In the genomic region with DNA sequence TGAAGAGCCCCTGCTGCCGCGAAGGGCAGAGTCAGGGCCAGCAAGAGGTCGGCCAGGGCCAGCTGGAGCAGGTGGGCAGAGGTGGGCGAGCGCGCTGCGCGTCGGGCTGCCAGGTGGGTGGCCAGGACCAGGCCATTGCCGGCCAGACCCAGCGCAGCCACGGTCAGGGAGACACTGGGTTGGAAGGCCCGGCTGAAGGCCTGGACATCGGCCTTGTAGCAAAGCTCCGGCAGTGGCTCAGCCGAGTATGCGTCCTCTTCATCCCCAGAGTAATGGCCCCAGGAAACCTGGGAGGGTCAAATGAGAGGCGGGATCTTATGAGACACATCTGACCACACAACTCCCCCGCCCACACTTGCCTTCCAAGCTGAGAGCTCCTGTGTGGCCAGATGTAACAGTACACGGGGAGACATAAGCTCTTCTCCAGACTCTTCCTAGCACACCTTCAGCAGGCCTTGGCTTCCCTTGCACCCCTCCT, we compare ENCODE assay signal across 8 cellular contexts. TPM values are rescaled to one million over a fixed set of nuclear protein-coding genes. Genes with fewer than 3 reads are reported as not detected.
A peak's percentile ranks its signal among the peaks of the same experiment; 100 is the strongest.
DNase-seq lines count a peak whose midpoint lies in the region; ATAC-seq and TF ChIP-seq lines count a peak whose summit lies in the region.

No MANE protein-coding gene starts in this region.

- H3K27me3 ChIP-seq in Loucy (ENCODE audit: insufficient read depth, low read length, poor library complexity, severe bottlenecking) (no peaks in the 10 kb centered on the region), duodenal mucosa (ENCODE audit: control insufficient read depth in 1 of 2, insufficient read depth in 2 of 2, low read length in 2 of 2) (peaks cover 17 to 32% of the 10 kb centered on the region in 2 donors), neural cell (ENCODE audit: insufficient read depth, low read depth, low read length) (no peaks in the 10 kb centered on the region)

- CTCF ChIA-PET in activated CD4-positive, alpha-beta memory T cell treated with anti-CD3 and anti-CD28 coated beads, Interleukin-2, amount 10 ng/mL, durations not matched to agents 7 days and 5 days (lab: Charles Lee): interaction anchor here (0.7 to 4.8 kb wide), 6 partner anchors 8 to 140 kb away, joined by 3 to 62 read pairs (median 3); a partner anchor contains a TSS

- no peak overlapping the region for H3K27ac Mint-ChIP-seq in activated CD4-positive, alpha-beta memory T cell treated with anti-CD3 and anti-CD28 coated beads, Interleukin-2, amount 10 ng/mL, durations not matched to agents 7 days and 5 days

- H3K9me2 ChIP-seq in Loucy (replicated peaks; ENCODE audit: low read depth, low read length): no peaks in the 10 kb centered on the region
- H3K9me2 ChIP-seq in neural cell (ENCODE audit: insufficient read depth, low read length): no peaks in the 10 kb centered on the region

- TF ChIP-seq CTCF in Loucy (conservative IDR thresholded peaks at IDR 0.05; ENCODE audit: low read length) (no peak), neural cell (IDR thresholded peaks at IDR 0.05; ENCODE audit: poor library complexity, severe bottlenecking) (no peak)

- no peak overlapping the region for H3K4me3 Mint-ChIP-seq in activated CD4-positive, alpha-beta memory T cell treated with anti-CD3 and anti-CD28 coated beads, Interleukin-2, amount 10 ng/mL, durations not matched to agents 7 days and 5 days

- peak overlapping the region; percentile 76 for H3K4me3 ChIP-seq in Loucy (ENCODE audit: low read length, poor library complexity, severe bottlenecking)
- peak overlapping the region; percentile 48 to 65 for H3K4me3 ChIP-seq in duodenal mucosa (ENCODE audit: low read depth in 1 of 2, low read length in 2 of 2)
- no peak overlapping the region for H3K4me3 ChIP-seq in neural cell (ENCODE audit: low read length)

- H3K4me1 ChIP-seq in Loucy (ENCODE audit: insufficient read depth, low read length, poor library complexity, severe bottlenecking) (peaks cover 47% of the 10 kb centered on the region), duodenal mucosa (ENCODE audit: control insufficient read depth in 1 of 2, insufficient read depth in 2 of 2, low read length in 2 of 2) (peaks cover 58 to 76% of the 10 kb centered on the region in 2 donors)

- DNase-seq in DMS153 (lab: John Stamatoyannopoulos, UW): peak; percentile 19
- no peak for DNase-seq in stimulated activated CD4-positive, alpha-beta T cell treated with anti-CD3 and anti-CD28 coated beads, Interleukin-1b, Interleukin-23, amount 100 ng/mL, for 48 hours
- no peak for DNase-seq in UCSD-AML1 (lab: John Stamatoyannopoulos, UW; ENCODE audit: unreplicated experiment)
- DNase-seq in activated CD4-positive, alpha-beta memory T cell treated with anti-CD3 and anti-CD28 coated beads, Interleukin-2, amount 10 ng/mL, durations not matched to agents 7 days and 5 days: no peak

- peak overlapping the region; percentile 85 for H3K9ac ChIP-seq in Loucy (ENCODE audit: low read depth, low read length, poor library complexity, severe bottlenecking)
- peak overlapping the region; percentile 73 to 74 for H3K9ac ChIP-seq in duodenal mucosa (ENCODE audit: low read depth in 1 of 2, low read length in 2 of 2)
- H3K9ac ChIP-seq in neural cell (ENCODE audit: low read length): peak overlapping the region; percentile 83

- ATAC-seq in HG03039 (IDR thresholded peaks at IDR 0.05; ENCODE audit: unreplicated experiment): no peak

- no peaks in the 10 kb centered on the region for H3K9me3 Mint-ChIP-seq in activated CD4-positive, alpha-beta memory T cell treated with anti-CD3 and anti-CD28 coated beads, Interleukin-2, amount 10 ng/mL, durations not matched to agents 7 days and 5 days

- H3K36me3 ChIP-seq in Loucy (ENCODE audit: insufficient read depth, low read length) (no peaks in the 10 kb centered on the region), duodenal mucosa (ENCODE audit: control insufficient read depth in 1 of 2, insufficient read depth in 2 of 2, low read length in 2 of 2) (peaks cover 0 to 3% of the 10 kb centered on the region in 2 donors), neural cell (ENCODE audit: insufficient read depth, low read length) (no peaks in the 10 kb centered on the region)

- peaks cover 51% of the 10 kb centered on the region for H3K27me3 Mint-ChIP-seq in activated CD4-positive, alpha-beta memory T cell treated with anti-CD3 and anti-CD28 coated beads, Interleukin-2, amount 10 ng/mL, durations not matched to agents 7 days and 5 days

- peak overlapping the region; percentile 95 for H3K4me2 ChIP-seq in Loucy (ENCODE audit: low read depth, low read length, poor library complexity, severe bottlenecking)
- no peak overlapping the region for H3K4me2 ChIP-seq in neural cell (ENCODE audit: low read length)

- peaks cover 54% of the 10 kb centered on the region for H3K4me1 Mint-ChIP-seq in activated CD4-positive, alpha-beta memory T cell treated with anti-CD3 and anti-CD28 coated beads, Interleukin-2, amount 10 ng/mL, durations not matched to agents 7 days and 5 days

- peaks cover 7% of the 10 kb centered on the region for H4K20me1 ChIP-seq in Loucy (ENCODE audit: insufficient read depth, low read length, poor library complexity, severe bottlenecking)
- no peaks in the 10 kb centered on the region for H4K20me1 ChIP-seq in neural cell (ENCODE audit: insufficient read depth)

- POLR2A ChIA-PET in activated CD4-positive, alpha-beta memory T cell treated with anti-CD3 and anti-CD28 coated beads, Interleukin-2, amount 10 ng/mL, durations not matched to agents 7 days and 5 days (lab: Charles Lee): interaction anchor here (0.9 to 3.6 kb wide), 8 partner anchors 10 to 103 kb away, joined by 3 to 28 read pairs (median 5); a partner anchor contains a TSS

- no peak for TF ChIP-seq EP300 in neural cell (conservative IDR thresholded peaks at IDR 0.05; ENCODE audit: poor library complexity, severe bottlenecking)

- H2AFZ ChIP-seq in Loucy (ENCODE audit: low read length): peak overlapping the region; percentile 72; the same call in 1 of the 2 replicates
- H2AFZ ChIP-seq in neural cell (ENCODE audit: low read depth, low read length): no peak overlapping the region

- H3F3A ChIP-seq in Loucy (ENCODE audit: low read depth) (peaks cover 5% of the 10 kb centered on the region; the same call in 1 of the 2 replicates), neural cell (ENCODE audit: insufficient read depth, low read length, poor library complexity, severe bottlenecking) (no peaks in the 10 kb centered on the region)

- H3K27ac ChIP-seq in duodenal mucosa (ENCODE audit: low read depth, low read length): peak overlapping the region; percentile 95
- peak overlapping the region; percentile 95 for H3K27ac ChIP-seq in neural cell (ENCODE audit: low read length)

- H3K36me3 Mint-ChIP-seq in activated CD4-positive, alpha-beta memory T cell treated with anti-CD3 and anti-CD28 coated beads, Interleukin-2, amount 10 ng/mL, durations not matched to agents 7 days and 5 days (ENCODE audit: low read depth): no peaks in the 10 kb centered on the region

- H3K9me3 ChIP-seq in Loucy (ENCODE audit: insufficient read depth, low read depth, low read length) (no peaks in the 10 kb centered on the region), duodenal mucosa (ENCODE audit: control insufficient read depth in 1 of 2, low read length in 2 of 2) (no peaks in the 10 kb centered on the region), neural cell (ENCODE audit: low read length) (no peaks in the 10 kb centered on the region)

- TF ChIP-seq RAD21 in neural cell (conservative IDR thresholded peaks at IDR 0.05): no peak

- H3K79me2 ChIP-seq in Loucy (ENCODE audit: insufficient read depth, low read length): peaks cover 5% of the 10 kb centered on the region; the same call in 1 of the 2 replicates
- H3K79me2 ChIP-seq in neural cell (replicated peaks; ENCODE audit: insufficient read depth, low read length): peaks cover 9% of the 10 kb centered on the region

TF ChIP-seq in neural cell, 6 proteins besides CTCF, POLR2A, EP300 and RAD21 (continues in another document):
- no peak for TF ChIP-seq EZH2 (IDR thresholded peaks at IDR 0.05; ENCODE audit: borderline replicate concordance, insufficient read depth, low read length, poor library complexity, severe bottlenecking)
- no peak for TF ChIP-seq SMC3 (conservative IDR thresholded peaks at IDR 0.05; ENCODE audit: poor library complexity)
- TF ChIP-seq MXI1 (conservative IDR thresholded peaks at IDR 0.05; ENCODE audit: poor library complexity, severe bottlenecking): no peak
- TF ChIP-seq POLR2AphosphoS5 (IDR thresholded peaks at IDR 0.05): no peak
- no peak for TF ChIP-seq TAF1 (IDR thresholded peaks at IDR 0.05; ENCODE audit: low read depth)

RNA-seq across cellular contexts. Expression of a gene that starts 1.3 kb away (rescaled TPM):
- polyA plus RNA-seq in neural cell: 3.1 and 5.1 TPM in 2 replicates
- 1.9 and 2.7 TPM in 2 replicates for polyA minus RNA-seq in neural cell
- total RNA-seq in activated CD4-positive, alpha-beta memory T cell treated with anti-CD3 and anti-CD28 coated beads, Interleukin-2, amount 10 ng/mL, durations not matched to agents 7 days and 5 days: 1 to 10 TPM in 1 of 2 experiments, under 1 TPM in 1; 0.68 to 1.1 TPM

RNA-seq across cellular contexts. Expression of a gene that starts 2.0 kb away (rescaled TPM):
- 21.9 and 23.9 TPM in 2 replicates for polyA plus RNA-seq in neural cell
- polyA minus RNA-seq in neural cell: 29.0 and 32.8 TPM in 2 replicates
- total RNA-seq in activated CD4-positive, alpha-beta memory T cell treated with anti-CD3 and anti-CD28 coated beads, Interleukin-2, amount 10 ng/mL, durations not matched to agents 7 days and 5 days: 1 to 10 TPM; 1.2 TPM

RNA-seq across cellular contexts. Expression of a gene that starts 3.6 kb away (rescaled TPM):
- 18.4 and 20.2 TPM in 2 replicates for polyA plus RNA-seq in neural cell
- polyA minus RNA-seq in neural cell: 14.1 and 19.0 TPM in 2 replicates
- 1 to 10 TPM; 1.8 to 3.1 TPM for total RNA-seq in activated CD4-positive, alpha-beta memory T cell treated with anti-CD3 and anti-CD28 coated beads, Interleukin-2, amount 10 ng/mL, durations not matched to agents 7 days and 5 days

RNA-seq across cellular contexts. Expression of a gene that starts 21.3 kb away (rescaled TPM):
- 24.9 and 28.9 TPM in 2 replicates for polyA plus RNA-seq in neural cell
- polyA minus RNA-seq in neural cell: 14.6 and 16.1 TPM in 2 replicates
- total RNA-seq in activated CD4-positive, alpha-beta memory T cell treated with anti-CD3 and anti-CD28 coated beads, Interleukin-2, amount 10 ng/mL, durations not matched to agents 7 days and 5 days: 1 to 10 TPM; 7.2 to 7.5 TPM
